In the genomic region with DNA sequence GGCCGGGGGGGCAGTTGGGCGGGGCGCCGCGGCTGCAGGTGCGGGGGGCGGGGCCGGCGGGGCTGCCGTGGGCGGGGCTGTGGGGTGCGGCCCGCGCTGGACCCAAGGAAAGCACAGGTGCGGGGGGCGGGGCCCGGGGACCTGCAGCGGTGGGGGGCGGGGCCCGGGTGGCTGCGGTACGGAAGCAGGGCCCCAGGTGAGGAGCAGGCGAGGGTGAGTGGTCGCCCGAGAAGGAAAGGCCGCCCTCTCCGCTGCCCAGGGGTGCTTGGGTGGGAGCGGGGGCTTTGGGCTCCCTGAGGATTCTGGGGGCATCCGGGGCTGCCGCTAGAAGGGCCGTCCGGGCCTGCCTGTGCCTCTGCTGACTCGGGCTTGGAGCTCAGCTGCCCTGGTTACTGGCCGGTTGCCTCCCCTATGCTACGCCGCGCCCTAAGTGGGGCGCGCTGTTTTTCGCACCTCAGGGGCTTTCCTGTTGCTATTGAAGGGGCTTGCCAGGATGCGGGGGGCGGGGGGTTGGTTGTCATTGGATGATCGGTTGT, we compare ENCODE assay signal across 1 cellular context.
TF ChIP-seq lines count a peak whose summit lies in the region.

No MANE protein-coding gene starts in this region.

TF ChIP-seq in SK-N-SH, 30 proteins besides CTCF, POLR2A, EP300 and RAD21 (continued from another document):
- TF ChIP-seq REST (IDR thresholded peaks at IDR 0.05; ENCODE audit: low read depth, low read length) (no peak), GABPA (IDR thresholded peaks at IDR 0.05; ENCODE audit: low read depth) (no peak)
- TF ChIP-seq, protein P1, sequence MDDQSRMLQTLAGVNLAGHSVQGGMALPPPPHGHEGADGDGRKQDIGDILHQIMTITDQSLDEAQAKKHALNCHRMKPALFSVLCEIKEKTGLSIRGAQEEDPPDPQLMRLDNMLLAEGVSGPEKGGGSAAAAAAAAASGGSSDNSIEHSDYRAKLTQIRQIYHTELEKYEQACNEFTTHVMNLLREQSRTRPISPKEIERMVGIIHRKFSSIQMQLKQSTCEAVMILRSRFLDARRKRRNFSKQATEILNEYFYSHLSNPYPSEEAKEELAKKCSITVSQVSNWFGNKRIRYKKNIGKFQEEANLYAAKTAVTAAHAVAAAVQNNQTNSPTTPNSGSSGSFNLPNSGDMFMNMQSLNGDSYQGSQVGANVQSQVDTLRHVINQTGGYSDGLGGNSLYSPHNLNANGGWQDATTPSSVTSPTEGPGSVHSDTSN (IDR thresholded peaks at IDR 0.05), result no peak
